In genomic region chr5:135039526-135040296, GRCh38 we compare ENCODE assay signal across 8 cellular contexts. TPM values are rescaled to one million over a fixed set of nuclear protein-coding genes. Genes with fewer than 3 reads are reported as not detected.
DNase-seq lines count a peak whose midpoint lies in the region; ATAC-seq and TF ChIP-seq lines count a peak whose summit lies in the region.

No MANE protein-coding gene starts in this region.

- H3K27ac ChIP-seq in C4-2B (peak overlapping the region; percentile 48), esophagus squamous epithelium (peak overlapping the region; percentile 96 to 99 (median 98)), ovary (no peak overlapping the region)

- no CpG with 5 or more reads among the region's 72 CpGs for WGBS in esophagus squamous epithelium, 2 donors
- 2 to 10% (median 3%) methylated on average over 39 to 72 of the region's 72 CpGs for whole genome bisulfite sequencing in ovary, 3 donors

- TF ChIP-seq CTCF in C4-2B (conservative IDR thresholded peaks at IDR 0.05) (no peak), esophagus squamous epithelium (IDR thresholded peaks at IDR 0.05) (peak in 1 of 6 experiments; percentile 5), ovary (IDR thresholded peaks at IDR 0.05) (no peak), omental fat pad (IDR thresholded peaks at IDR 0.05) (no peak)

- H3K27me3 ChIP-seq in esophagus squamous epithelium (peaks cover 0 to 81% (median 0%) of the 10 kb centered on the region in 4 donors), ovary (no peaks in the 10 kb centered on the region)

- TF ChIP-seq EP300 in ovary (IDR thresholded peaks at IDR 0.05), result no peak

- DNase-seq in MV-4-11 (lab: John Stamatoyannopoulos, UW) (peak; percentile 56), esophagus squamous epithelium (lab: John Stamatoyannopoulos, UW) (no peak), ovary (no peak), NCI-H187 treated with DMSO at 0.1 percent for 48 hours (lab: John Stamatoyannopoulos, UW) (no peak), erythroblast (lab: John Stamatoyannopoulos, UW) (no peak), omental fat pad (ENCODE audit: low spot score) (no peak), NCI-H2171 treated with DMSO at 0.1 percent for 48 hours (lab: John Stamatoyannopoulos, UW) (no peak)

- intact Hi-C loops in esophagus squamous epithelium (cut with DNase I), result loop anchor here (10.0 kb wide), 1 partner anchor 95 kb away; no protein-coding TSS in a partner anchor
- intact Hi-C loops in ovary (cut with DNase I), result no loop called here

- H3K4me3 ChIP-seq in esophagus squamous epithelium, result peak overlapping the region; percentile 63 to 90 (median 82)
- peak overlapping the region; percentile 10 for H3K4me3 ChIP-seq in ovary

- no peak for ATAC-seq in omental fat pad (ENCODE audit: low FRiP score)

- H3K9me3 ChIP-seq in esophagus squamous epithelium (no peaks in the 10 kb centered on the region), ovary (no peaks in the 10 kb centered on the region)

- H3K36me3 ChIP-seq in esophagus squamous epithelium, result no peaks in the 10 kb centered on the region
- no peaks in the 10 kb centered on the region for H3K36me3 ChIP-seq in ovary

- H3K4me1 ChIP-seq in esophagus squamous epithelium (peaks cover 19 to 83% (median 41%) of the 10 kb centered on the region in 3 donors), ovary (ENCODE audit: insufficient read depth) (peaks cover 5% of the 10 kb centered on the region)

- peak in 3 of 4 donors; percentile 27 to 74 (median 49) for TF ChIP-seq POLR2A in esophagus squamous epithelium (IDR thresholded peaks at IDR 0.05)
- TF ChIP-seq POLR2A in ovary (IDR thresholded peaks at IDR 0.05), result no peak
- TF ChIP-seq POLR2A in erythroblast (IDR thresholded peaks at IDR 0.05; ENCODE audit: low read length), result no peak

RNA-seq across cellular contexts. Expression of gene PITX1, which starts 5.7 kb away (rescaled TPM):
- total RNA-seq in esophagus squamous epithelium, result 1,000 to 10,000 TPM in 1 of 4 donors, 100 to 1,000 TPM in 3; 571 to 1,232 (median 680) TPM
- 1 to 10 TPM in 2 of 7 donors, under 1 TPM in 4, not detected in 1; 0.11 to 3.1 (median 0.76) TPM for total RNA-seq in ovary
- polyA plus RNA-seq in ovary, result under 1 TPM; 0.12 to 0.45 TPM
- 1 to 10 TPM in 2 of 4 donors, under 1 TPM in 1, not detected in 1; 0.74 to 3.7 (median 1.2) TPM for total RNA-seq in omental fat pad

Comparison
In these comparisons a context has a peak if more than half of its experiments do, and no peak if none do; other contexts are left out.
1. H3K27ac ChIP-seq: peak in C4-2B (single experiment) and esophagus squamous epithelium (4 of 4); none in ovary (0 of 2).
2. POLR2A ChIP-seq: peak in esophagus squamous epithelium (3 of 4); none in ovary (single experiment) and erythroblast (single experiment).
3. RNA of gene PITX1, which starts 5.7 kb away (total RNA-seq): 571 to 1,232 TPM in esophagus squamous epithelium; 0.74 to 3.7 TPM in omental fat pad and 0.11 to 3.1 TPM in ovary; every median in the first group is over 100 times any median in the second.